In the genomic region with DNA sequence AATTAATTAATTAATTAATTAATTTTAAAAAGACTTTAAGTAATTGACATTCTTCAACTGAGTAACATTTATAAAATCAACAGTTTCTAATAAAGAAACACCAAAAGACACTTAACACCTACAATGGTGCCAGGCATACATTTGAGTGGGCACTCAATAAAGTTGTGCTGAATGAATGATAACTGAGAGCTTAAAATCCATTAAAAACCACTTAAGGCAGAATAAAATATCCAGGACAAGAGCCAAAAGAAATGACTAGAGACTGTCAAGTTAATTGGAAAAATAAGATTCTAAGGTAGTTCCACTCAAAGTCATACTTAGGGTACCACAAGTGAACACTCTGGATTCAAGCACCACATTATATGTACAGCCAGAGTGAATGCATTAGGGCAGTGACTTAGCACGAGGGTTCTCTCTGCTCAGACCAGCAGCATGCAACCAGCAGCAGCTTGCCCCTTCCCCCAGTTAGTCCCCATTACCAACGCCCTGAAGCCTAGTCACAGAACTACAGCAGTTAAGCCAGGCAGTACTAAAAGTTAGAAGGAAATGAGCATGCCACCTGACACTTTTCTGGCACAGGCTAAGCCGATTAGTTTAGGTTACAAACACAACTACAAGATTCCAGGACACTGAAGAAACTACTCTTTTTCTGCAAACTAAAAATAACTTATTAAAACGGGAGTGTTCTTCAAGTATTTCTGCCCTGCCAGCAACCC, we compare ENCODE assay signal across 11 cellular contexts. TPM values are rescaled to one million over a fixed set of nuclear protein-coding genes. Genes with fewer than 3 reads are reported as not detected.
DNase-seq lines count a peak whose midpoint lies in the region; ATAC-seq and TF ChIP-seq lines count a peak whose summit lies in the region.
"Had no signal": no experiment of that assay in that cellular context is flagged by ENCODE, and none has a peak within 500 bp of the region (broad histone marks: within the 10 kb centered on the region; RNA-seq: fewer than 3 reads in every experiment).

No MANE protein-coding gene starts in this region.

- H3K27me3 ChIP-seq in WERI-Rb-1 (ENCODE audit: insufficient read depth, low read depth, severe bottlenecking) (no peaks in the 10 kb centered on the region), heart left ventricle (no peaks in the 10 kb centered on the region)

- TF ChIP-seq POLR2A in heart left ventricle (IDR thresholded peaks at IDR 0.05): no peak
- TF ChIP-seq POLR2A in GM18505 (IDR thresholded peaks at IDR 0.05; ENCODE audit: borderline replicate concordance, extremely low read depth, insufficient read depth, insufficient read length): no peak

- no peak overlapping the region for H3K4me3 ChIP-seq in WERI-Rb-1 (ENCODE audit: low read depth, low read length)
- peak overlapping the region in 2 of 12 donors; percentile 6 to 9 for H3K4me3 ChIP-seq in heart left ventricle
- H3K4me3 ChIP-seq in retinal pigment epithelial cell (ENCODE audit: low read length): no peak overlapping the region

- peaks cover 3 to 87% (median 50%) of the 10 kb centered on the region in 12 donors for H3K4me1 ChIP-seq in heart left ventricle

- TF ChIP-seq CTCF in WERI-Rb-1 (IDR thresholded peaks at IDR 0.05; ENCODE audit: low read depth, low read length) (no peak), heart left ventricle (IDR thresholded peaks at IDR 0.05) (no peak), retinal pigment epithelial cell (conservative IDR thresholded peaks at IDR 0.05; ENCODE audit: low read depth, low read length) (no peak)

- no peak overlapping the region for H3K27ac ChIP-seq in WERI-Rb-1
- H3K27ac ChIP-seq in heart left ventricle: peak overlapping the region in 6 of 12 donors; percentile 16 to 69 (median 26)

- H3K36me3 ChIP-seq in WERI-Rb-1: no peaks in the 10 kb centered on the region
- H3K36me3 ChIP-seq in heart left ventricle: no peaks in the 10 kb centered on the region

- ATAC-seq in heart left ventricle: peak in 3 of 4 donors; percentile 44 to 51 (median 45)
- no peak for ATAC-seq in GM18505 (IDR thresholded peaks at IDR 0.05; ENCODE audit: unreplicated experiment)
- ATAC-seq: stimulated activated naive B cell treated with anti-CD40 and anti-IgM and Interleukin-4, amounts not matched to agents 10 μg/mL and 1 μg/mL and 100 μg/mL, for 72 hours had no signal

- intact Hi-C loops in heart left ventricle (cut with DNase I): loop anchor here in 1 of 10 donors (5.0 kb wide), 1 partner anchor 45 kb away; a partner anchor contains a TSS

- H3K9me3 ChIP-seq in WERI-Rb-1 (ENCODE audit: severe bottlenecking): no peaks in the 10 kb centered on the region
- H3K9me3 ChIP-seq in heart left ventricle: no peaks in the 10 kb centered on the region

- peak; percentile 41 for DNase-seq in ELF-1 (ENCODE audit: low read depth, low spot score)
- peak; percentile 44 for DNase-seq in WERI-Rb-1
- peak in 2 of 5 donors; percentile 21 to 38 for DNase-seq in heart left ventricle
- DNase-seq in retinal pigment epithelial cell (ENCODE audit: low read depth): peak; percentile 98
- no peak for DNase-seq in NCI-H1048 (lab: John Stamatoyannopoulos, UW)
- no peak for DNase-seq in NCI-H1105 treated with DMSO at 0.1 percent for 48 hours (lab: John Stamatoyannopoulos, UW)
- no peak for DNase-seq in NCI-H510A treated with DMSO at 0.1 percent for 48 hours (lab: John Stamatoyannopoulos, UW)
- DNase-seq: naive B cell; NK-92 treated with Interleukin-12 subunit alpha and Interleukin-12 subunit beta, amount 100 ng/mL, for 24 hours; stimulated activated naive B cell treated with anti-CD40 and anti-IgM and Interleukin-4, amounts not matched to agents 10 μg/mL and 1 μg/mL and 100 μg/mL, for 72 hours had no signal

- 0 to 12% (median 3%) methylated on average over 4 of the region's 4 CpGs for whole genome bisulfite sequencing in heart left ventricle, 4 donors

RNA-seq across cellular contexts. Expression of a gene that starts 46.5 kb away (rescaled TPM):
- total RNA-seq in heart left ventricle: 10 to 100 TPM; 24.7 to 42.3 (median 32.6) TPM
- polyA plus RNA-seq in heart left ventricle: 10 to 100 TPM in 1 of 2 donors, 1 to 10 TPM in 1; 6.1 to 28.1 TPM

Comparison
In these comparisons a context has a peak if more than half of its experiments do, and no peak if none do; other contexts are left out.
1. DNase-seq: peak in ELF-1 (single experiment), WERI-Rb-1 (single experiment) and retinal pigment epithelial cell (single experiment); none in NCI-H1048 (single experiment), NCI-H1105 treated with DMSO at 0.1 percent for 48 hours (single experiment) and NCI-H510A treated with DMSO at 0.1 percent for 48 hours (single experiment).